ENCODE assay signal across 37 cellular contexts in the genomic region with DNA sequence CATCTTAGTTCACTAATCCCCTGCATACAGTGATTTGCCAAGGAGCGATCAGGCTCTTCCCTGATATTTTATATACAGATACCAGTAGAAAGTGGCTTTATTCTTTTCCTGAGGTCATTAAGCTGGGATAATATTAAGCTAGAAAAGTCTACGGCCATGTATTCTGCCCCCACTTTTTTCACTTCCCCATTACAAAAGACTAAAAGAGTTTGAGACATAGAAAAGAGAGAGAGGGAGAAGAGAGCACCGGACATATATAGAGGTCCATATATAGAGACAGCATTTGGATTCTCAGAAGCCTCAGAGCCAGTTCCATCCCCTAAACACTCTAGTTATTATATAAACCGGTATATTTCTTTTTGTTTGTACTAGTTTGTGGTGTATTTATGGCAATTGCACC.
"Had no signal": no experiment of that assay in that cellular context is flagged by ENCODE, and none has a peak within 500 bp of the region (broad histone marks: within the 10 kb centered on the region; RNA-seq: fewer than 3 reads in every experiment).

No MANE protein-coding gene starts in this region.

- DNase-seq: activated B cell treated with CpG ODN at 0.5 μM for 24 hours; activated CD4-positive, alpha-beta T cell treated with anti-CD3 and anti-CD28 coated beads for 4 hours; activated CD4-positive, alpha-beta T cell treated with anti-CD3 and anti-CD28 coated beads, Interleukin-2, amount 50 U/mL, for 4 hours; activated CD4-positive, CD25-positive, alpha-beta regulatory T cell treated with anti-CD3 and anti-CD28 coated beads, Interleukin-2, amount 50 U/mL, for 72 hours; activated CD8-positive, alpha-beta T cell treated with anti-CD3 and anti-CD28 coated beads for 36 hours; activated gamma-delta T cell treated with Interleukin-2 at 50 U/mL for 16 hours; activated naive CD4-positive, alpha-beta T cell treated with anti-CD3 and anti-CD28 coated beads for 36 hours; activated T-cell treated with anti-CD3 and anti-CD28 coated beads, Interleukin-2, amount 50 U/mL, for 1 hour; adrenal gland; body of pancreas; Karpas-422; KBM-7; NCI-H1092 treated with DMSO at 0.1 percent for 48 hours; NCI-H1417; NCI-H187 treated with DMSO at 0.1 percent for 48 hours; NCI-H2081; NCI-H2171 treated with DMSO at 0.1 percent for 48 hours; NCI-H2227 treated with DMSO at 0.1 percent for 48 hours; NCI-H446; NCI-H510A treated with DMSO at 0.1 percent for 48 hours; NCI-H526 treated with DMSO at 0.1 percent for 48 hours; NCI-H774; NK-92 treated with Interleukin-12 subunit alpha and Interleukin-12 subunit beta, amount 100 ng/mL, for 24 hours; PC-3; Peyer's patch; RPMI8226; SIG-M5; SW 1271; T-helper 1 cell; T-helper 2 cell; T-helper 9 cell had no signal

- H3K4me1 ChIP-seq: adrenal gland, body of pancreas, breast epithelium, Peyer's patch had no signal

- ATAC-seq: activated CD8-positive, alpha-beta T cell treated with anti-CD3 and anti-CD28 coated beads for 36 hours; activated naive CD4-positive, alpha-beta T cell treated with anti-CD3 and anti-CD28 coated beads, Interleukin-2, amount 50 U/mL, for 72 hours; body of pancreas; PC-3 had no signal

- H3K27me3 Mint-ChIP-seq: activated B cell treated with CpG ODN at 0.5 μM for 24 hours had no signal

- FAIRE-seq: astrocyte had no signal

- H3K9me3 ChIP-seq: adrenal gland, body of pancreas, Peyer's patch had no signal

- H3K36me3 ChIP-seq: adrenal gland, breast epithelium, Peyer's patch had no signal

- H3K4me3 Mint-ChIP-seq: activated B cell treated with CpG ODN at 0.5 μM for 24 hours; activated CD8-positive, alpha-beta T cell treated with anti-CD3 and anti-CD28 coated beads for 36 hours; activated naive CD4-positive, alpha-beta T cell treated with anti-CD3 and anti-CD28 coated beads for 36 hours; activated T-helper 1 cell treated with anti-CD3 and anti-CD28 coated beads, Interleukin-12 subunit alpha, Interleukin-12 subunit beta, Interleukin-2, Interleukin-4 antibody, amounts not matched to agents 30 ng/mL and 10 ng/mL and 1 ng/mL, durations not matched to agents 14 hours and 24 hours and 36 hours had no signal

- H3K4me3 ChIP-seq: adrenal gland, body of pancreas, breast epithelium, coronary artery, Peyer's patch had no signal

- H3K27me3 ChIP-seq: adrenal gland, body of pancreas, breast epithelium, Peyer's patch had no signal

- H3K27ac Mint-ChIP-seq: activated B cell treated with CpG ODN at 0.5 μM for 24 hours; activated CD8-positive, alpha-beta T cell treated with anti-CD3 and anti-CD28 coated beads for 36 hours; activated naive CD4-positive, alpha-beta T cell treated with anti-CD3 and anti-CD28 coated beads for 36 hours; activated naive CD4-positive, alpha-beta T cell treated with anti-CD3 and anti-CD28 coated beads, Interleukin-2, amount 50 U/mL, for 72 hours; activated T-helper 1 cell treated with anti-CD3 and anti-CD28 coated beads, Interleukin-12 subunit alpha, Interleukin-12 subunit beta, Interleukin-2, Interleukin-4 antibody, amounts not matched to agents 30 ng/mL and 10 ng/mL and 1 ng/mL, durations not matched to agents 14 hours and 24 hours and 36 hours had no signal

- H3K4me1 Mint-ChIP-seq: activated B cell treated with CpG ODN at 0.5 μM for 24 hours had no signal

- H3K27ac ChIP-seq: adrenal gland, body of pancreas, breast epithelium, coronary artery, Peyer's patch, VCaP had no signal
